ENCODE assay signal across 19 cellular contexts in the genomic region with DNA sequence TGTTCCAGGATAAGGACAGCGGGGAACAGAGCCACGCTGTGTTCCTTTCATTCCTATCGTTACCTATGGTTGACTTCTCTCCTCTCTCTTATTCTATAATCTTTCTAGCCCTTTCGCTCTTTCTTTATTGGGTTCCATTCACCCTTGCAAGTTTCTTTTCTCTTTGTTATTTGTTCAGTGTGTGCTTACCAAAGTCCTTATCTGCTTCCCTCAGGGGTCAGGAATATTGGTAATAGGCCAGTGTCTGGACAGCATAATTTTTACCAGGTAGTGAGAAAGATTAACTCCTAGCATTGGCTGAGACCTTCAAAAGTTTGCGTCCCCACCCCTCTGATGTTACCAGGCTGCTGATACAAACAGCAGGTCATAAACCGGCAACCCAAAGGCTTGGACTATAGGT. TPM values are rescaled to one million over a fixed set of nuclear protein-coding genes. Genes with fewer than 3 reads are reported as not detected.
DNase-seq lines count a peak whose midpoint lies in the region; ATAC-seq and TF ChIP-seq lines count a peak whose summit lies in the region.
"Had no signal": no experiment of that assay in that cellular context is flagged by ENCODE, and none has a peak within 500 bp of the region (broad histone marks: within the 10 kb centered on the region; RNA-seq: fewer than 3 reads in every experiment).

No MANE protein-coding gene starts in this region.

- no peak overlapping the region for H3K9ac ChIP-seq in neural progenitor cell
- H3K9ac ChIP-seq: BLaER1 treated with 17β-estradiol and CSF1 and Interleukin-3, amounts not matched to agents 10 nM and 100 nM had no signal

- H3K27ac Mint-ChIP-seq in neural progenitor cell, result no peak overlapping the region
- H3K27ac Mint-ChIP-seq: B cell; CD4-positive, alpha-beta T cell; CD8-positive, alpha-beta T cell had no signal

- H3K36me3 ChIP-seq in left ventricle myocardium inferior, result no peaks in the 10 kb centered on the region
- no peaks in the 10 kb centered on the region for H3K36me3 ChIP-seq in neural progenitor cell
- no peaks in the 10 kb centered on the region for H3K36me3 ChIP-seq in gastrocnemius medialis
- H3K36me3 ChIP-seq: BLaER1 treated with 17β-estradiol and CSF1 and Interleukin-3, amounts not matched to agents 10 nM and 100 nM had no signal

- no peaks in the 10 kb centered on the region for H3F3A ChIP-seq in neural progenitor cell (ENCODE audit: low read depth)

- H4K20me1 ChIP-seq in neural progenitor cell (ENCODE audit: low read depth), result no peaks in the 10 kb centered on the region
- H4K20me1 ChIP-seq: BLaER1 treated with 17β-estradiol and CSF1 and Interleukin-3, amounts not matched to agents 10 nM and 100 nM had no signal

- TF ChIP-seq CTCF in left ventricle myocardium inferior (IDR thresholded peaks at IDR 0.05; ENCODE audit: borderline replicate concordance), result no peak
- no peak for TF ChIP-seq CTCF in neural progenitor cell (IDR thresholded peaks at IDR 0.05)
- no peak for TF ChIP-seq CTCF in gastrocnemius medialis (IDR thresholded peaks at IDR 0.05 in 4 of 5, conservative IDR thresholded peaks at IDR 0.05 in 1 of 5)

- intact Hi-C loops in left ventricle myocardium inferior (cut with micrococcal nuclease) (no loop called here), Right ventricle myocardium superior (cut with DNase I) (no loop called here), gastrocnemius medialis (cut with DNase I; ENCODE audit: low total_unique reads) (no loop called here)

- H3K27ac ChIP-seq in left ventricle myocardium inferior (replicated peaks) (peak overlapping the region; percentile 6), neural progenitor cell (no peak overlapping the region), gastrocnemius medialis (peak overlapping the region; percentile 83 to 96 (median 90))
- H3K27ac ChIP-seq: 22Rv1; A549; BLaER1 treated with 17β-estradiol and CSF1 and Interleukin-3, amounts not matched to agents 10 nM and 100 nM; C4-2B had no signal

- H3K4me3 ChIP-seq in left ventricle myocardium inferior (no peak overlapping the region), neural progenitor cell (no peak overlapping the region), gastrocnemius medialis (no peak overlapping the region)
- H3K4me3 ChIP-seq: A549; BLaER1 treated with 17β-estradiol and CSF1 and Interleukin-3, amounts not matched to agents 10 nM and 100 nM had no signal

- ATAC-seq in Right ventricle myocardium superior (ENCODE audit: poor library complexity), result no peak
- peak; percentile 61 for ATAC-seq in left lobe of liver
- ATAC-seq in gastrocnemius medialis, result no peak
- ATAC-seq in GM19328 (IDR thresholded peaks at IDR 0.05; ENCODE audit: unreplicated experiment), result no peak
- ATAC-seq in GM19023 (IDR thresholded peaks at IDR 0.05; ENCODE audit: unreplicated experiment), result no peak
- ATAC-seq: A549; CD8-positive, alpha-beta T cell had no signal

- H3K4me2 ChIP-seq in neural progenitor cell, result no peak overlapping the region
- H3K4me2 ChIP-seq: A549; BLaER1 treated with 17β-estradiol and CSF1 and Interleukin-3, amounts not matched to agents 10 nM and 100 nM had no signal

- no peak overlapping the region for H2AFZ ChIP-seq in neural progenitor cell (replicated peaks)

- H3K27me3 ChIP-seq in left ventricle myocardium inferior (ENCODE audit: low read depth), result no peaks in the 10 kb centered on the region
- H3K27me3 ChIP-seq in neural progenitor cell, result no peaks in the 10 kb centered on the region
- H3K27me3 ChIP-seq in gastrocnemius medialis, result no peaks in the 10 kb centered on the region
- H3K27me3 ChIP-seq: BLaER1 treated with 17β-estradiol and CSF1 and Interleukin-3, amounts not matched to agents 10 nM and 100 nM had no signal

- DNase-seq in left ventricle myocardium inferior (no peak), Right ventricle myocardium superior (no peak), left lobe of liver (ENCODE audit: low spot score) (no peak), neural progenitor cell (ENCODE audit: low spot score) (no peak), gastrocnemius medialis (no peak)
- DNase-seq: AML-193; Caco-2; Calu3; CD4-positive, alpha-beta T cell; CD8-positive, alpha-beta T cell; DMS79 treated with DMSO at 0.1 percent for 48 hours; GF-D8 had no signal

- peaks cover 2% of the 10 kb centered on the region for H3K9me3 Mint-ChIP-seq in neural progenitor cell
- H3K9me3 Mint-ChIP-seq: CD4-positive, alpha-beta T cell; CD8-positive, alpha-beta T cell had no signal

- no peaks in the 10 kb centered on the region for H3K79me2 ChIP-seq in neural progenitor cell (ENCODE audit: low read depth)

- no peak for TF ChIP-seq POLR2A in gastrocnemius medialis (IDR thresholded peaks at IDR 0.05)

- H3K4me1 ChIP-seq in left ventricle myocardium inferior (peaks cover 35% of the 10 kb centered on the region), neural progenitor cell (peaks cover 8% of the 10 kb centered on the region), gastrocnemius medialis (peaks cover 31 to 37% of the 10 kb centered on the region in 2 donors)
- H3K4me1 ChIP-seq: BLaER1 treated with 17β-estradiol and CSF1 and Interleukin-3, amounts not matched to agents 10 nM and 100 nM; Caco-2 had no signal

- in situ Hi-C loops in gastrocnemius medialis (cut with MboI; ENCODE audit: low sequenced_read_pairs in 4 of 4), result no loop called here

- H3K4me1 Mint-ChIP-seq in neural progenitor cell, result peaks cover 41% of the 10 kb centered on the region
- H3K4me1 Mint-ChIP-seq: B cell had no signal

- H3K36me3 Mint-ChIP-seq in neural progenitor cell, result no peaks in the 10 kb centered on the region
- H3K36me3 Mint-ChIP-seq: CD8-positive, alpha-beta T cell had no signal

- H3K4me3 Mint-ChIP-seq in neural progenitor cell, result peak overlapping the region; percentile 5
- H3K4me3 Mint-ChIP-seq: B cell; CD4-positive, alpha-beta T cell; CD8-positive, alpha-beta T cell had no signal

- H3K9me3 ChIP-seq in left ventricle myocardium inferior (replicated peaks), result no peaks in the 10 kb centered on the region
- no peaks in the 10 kb centered on the region for H3K9me3 ChIP-seq in neural progenitor cell (ENCODE audit: low read depth)
- no peaks in the 10 kb centered on the region for H3K9me3 ChIP-seq in gastrocnemius medialis
- H3K9me3 ChIP-seq: A549; BLaER1 treated with 17β-estradiol and CSF1 and Interleukin-3, amounts not matched to agents 10 nM and 100 nM; Caco-2 had no signal

- H3K27me3 Mint-ChIP-seq in neural progenitor cell (ENCODE audit: insufficient read depth, low read depth), result no peaks in the 10 kb centered on the region

RNA-seq across cellular contexts. Expression of a gene that starts 4.9 kb away (rescaled TPM):
- 98.7 TPM for total RNA-seq in left ventricle myocardium inferior
- total RNA-seq in Right ventricle myocardium superior, result 81.5 TPM
- 0.28 TPM for total RNA-seq in left lobe of liver
- under 0.01 TPM in 1 of 2 replicates, not detected in the other for total RNA-seq in neural progenitor cell (ENCODE audit: low replicate concordance)
- 10 to 100 TPM in 3 of 4 donors, 1 to 10 TPM in 1; 8.2 to 53.5 (median 35.8) TPM for total RNA-seq in gastrocnemius medialis
- total RNA-seq: B cell; Calu3; CD4-positive, alpha-beta T cell had no signal
